1 cellular context compared by ENCODE assay signal in genomic region chr2:238126775-238127164, GRCh38.
TF ChIP-seq lines count a peak whose summit lies in the region.

No MANE protein-coding gene starts in this region.

TF ChIP-seq in HepG2, 621 proteins besides CTCF, POLR2A, EP300 and RAD21 (continues in another document):
- 0 out of 2 replicates have a peak, but pooled peaks have one; percentile 14 for TF ChIP-seq NBN (conservative IDR thresholded peaks at IDR 0.05)
- TF ChIP-seq ZNF646 (CRISPR knock-in tag; IDR thresholded peaks at IDR 0.05): peak; percentile 99
- TF ChIP-seq ATF7 (IDR thresholded peaks at IDR 0.05): no peak
- TF ChIP-seq ATF7 (CRISPR knock-in tag; IDR thresholded peaks at IDR 0.05): no peak
- 0 out of 2 replicates have a peak, but pooled peaks have one; percentile 8 for TF ChIP-seq ZMYM3 (CRISPR knock-in tag; IDR thresholded peaks at IDR 0.05)
- TF ChIP-seq ZNF570 (CRISPR knock-in tag; IDR thresholded peaks at IDR 0.05; ENCODE audit: borderline replicate concordance): no peak
- 0 out of 2 replicates have a peak, but pooled peaks have one; percentile 33 for TF ChIP-seq ZMYM4 (CRISPR knock-in tag; IDR thresholded peaks at IDR 0.05)
- TF ChIP-seq ZNF329 (CRISPR knock-in tag; IDR thresholded peaks at IDR 0.05; ENCODE audit: low read depth): no peak
- no peak for TF ChIP-seq ZNF354B (CRISPR knock-in tag; IDR thresholded peaks at IDR 0.05)
- peak; percentile 76; the same call in 1 of the 2 replicates for TF ChIP-seq MTF2 (CRISPR knock-in tag; IDR thresholded peaks at IDR 0.05; ENCODE audit: borderline replicate concordance)
- 0 out of 2 replicates have a peak, but pooled peaks have one; percentile 47 for TF ChIP-seq SP1 (IDR thresholded peaks at IDR 0.05)
- TF ChIP-seq SP1 (CRISPR knock-in tag; IDR thresholded peaks at IDR 0.05): no peak
- TF ChIP-seq SKIL (CRISPR knock-in tag; IDR thresholded peaks at IDR 0.05; ENCODE audit: borderline replicate concordance): peak; percentile 30; the same call in 1 of the 2 replicates
- TF ChIP-seq ZNF3 (CRISPR knock-in tag; IDR thresholded peaks at IDR 0.05): no peak
- peak; percentile 15; the same call in 1 of the 2 replicates for TF ChIP-seq CREB1 (IDR thresholded peaks at IDR 0.05)
- TF ChIP-seq CREB1 (CRISPR knock-in tag; IDR thresholded peaks at IDR 0.05): no peak
- TF ChIP-seq ZNF232 (CRISPR knock-in tag; IDR thresholded peaks at IDR 0.05; ENCODE audit: borderline replicate concordance): no peak
- no peak for TF ChIP-seq RFX5 (IDR thresholded peaks at IDR 0.05; ENCODE audit: low read depth, low read length)
- no peak for TF ChIP-seq ZBTB33 (CRISPR knock-in tag; IDR thresholded peaks at IDR 0.05)
- TF ChIP-seq MAX (IDR thresholded peaks at IDR 0.05): 0 out of 2 replicates have a peak, but pooled peaks have one; percentile 3
- TF ChIP-seq HMG20B (CRISPR knock-in tag; conservative IDR thresholded peaks at IDR 0.05): no peak
- 0 out of 2 replicates have a peak, but pooled peaks have one; percentile 21 for TF ChIP-seq FUBP1 (CRISPR knock-in tag; IDR thresholded peaks at IDR 0.05; ENCODE audit: borderline replicate concordance)
- no peak for TF ChIP-seq SYNCRIP (IDR thresholded peaks at IDR 0.05; ENCODE audit: insufficient read depth, low read depth, low read length)
- TF ChIP-seq XRCC5 (optimal IDR thresholded peaks at IDR 0.05; ENCODE audit: low read length): no peak
- 0 out of 2 replicates have a peak, but pooled peaks have one; percentile 13 for TF ChIP-seq ZNF619 (CRISPR knock-in tag; IDR thresholded peaks at IDR 0.05)
- 0 out of 2 replicates have a peak, but pooled peaks have one; percentile 24 for TF ChIP-seq ZNF780A (CRISPR knock-in tag; IDR thresholded peaks at IDR 0.05)
- TF ChIP-seq GMEB1 (CRISPR knock-in tag; IDR thresholded peaks at IDR 0.05; ENCODE audit: borderline replicate concordance): no peak
- TF ChIP-seq USF2 (IDR thresholded peaks at IDR 0.05; ENCODE audit: low read depth, low read length): no peak
- TF ChIP-seq USF2 (CRISPR knock-in tag; IDR thresholded peaks at IDR 0.05; ENCODE audit: borderline replicate concordance): no peak
- no peak for TF ChIP-seq PBX2 (CRISPR knock-in tag; IDR thresholded peaks at IDR 0.05)
- TF ChIP-seq ARNT (IDR thresholded peaks at IDR 0.05): 0 out of 2 replicates have a peak, but pooled peaks have one; percentile 1
- TF ChIP-seq UBTF (CRISPR knock-in tag; IDR thresholded peaks at IDR 0.05): no peak
- TF ChIP-seq LCORL (IDR thresholded peaks at IDR 0.05): peak; percentile 5; the same call in 1 of the 2 replicates
- TF ChIP-seq LCORL (CRISPR knock-in tag; IDR thresholded peaks at IDR 0.05): no peak
- TF ChIP-seq HOXA9 (CRISPR knock-in tag; IDR thresholded peaks at IDR 0.05; ENCODE audit: borderline replicate concordance): 0 out of 2 replicates have a peak, but pooled peaks have one; percentile 56
- TF ChIP-seq NFKB2 (CRISPR knock-in tag; IDR thresholded peaks at IDR 0.05; ENCODE audit: borderline replicate concordance): no peak
- no peak for TF ChIP-seq ZNF350 (CRISPR knock-in tag; IDR thresholded peaks at IDR 0.05; ENCODE audit: borderline replicate concordance, low read depth)
